In the genomic region with DNA sequence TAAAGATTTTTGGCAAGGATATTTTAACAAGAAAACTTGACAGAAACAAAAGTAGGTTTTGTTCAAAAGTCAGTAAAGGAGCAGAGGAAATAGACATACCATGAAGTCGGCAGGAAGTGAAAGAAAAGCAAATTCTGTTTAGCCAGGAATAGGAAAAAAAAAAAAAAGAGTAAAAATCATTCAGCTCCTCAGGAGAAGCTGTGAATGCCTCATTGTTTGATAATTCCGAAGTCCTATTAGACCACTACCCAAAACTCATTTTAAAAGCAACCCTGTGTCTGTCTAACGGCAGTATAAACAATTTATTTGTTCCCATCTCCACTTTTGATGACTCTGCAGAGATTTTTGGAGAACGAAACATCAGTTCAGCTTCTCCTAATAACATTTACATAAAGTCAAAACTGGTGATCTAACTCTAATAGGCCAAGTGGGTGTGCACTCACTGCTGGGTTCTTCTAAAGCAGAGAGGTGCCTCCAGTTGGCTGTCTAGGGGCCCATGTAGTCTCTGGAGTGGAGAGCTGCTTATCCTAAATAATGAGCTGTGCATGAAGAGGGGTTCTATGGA, we compare ENCODE assay signal across 19 cellular contexts. TPM values are rescaled to one million over a fixed set of nuclear protein-coding genes. Genes with fewer than 3 reads are reported as not detected.
A peak's percentile ranks its signal among the peaks of the same experiment; 100 is the strongest.
DNase-seq lines count a peak whose midpoint lies in the region; ATAC-seq and TF ChIP-seq lines count a peak whose summit lies in the region.
"Had no signal": no experiment of that assay in that cellular context is flagged by ENCODE, and none has a peak within 500 bp of the region (broad histone marks: within the 10 kb centered on the region; RNA-seq: fewer than 3 reads in every experiment).

No MANE protein-coding gene starts in this region.

- in situ Hi-C loops in IMR-90 (cut with MboI; ENCODE audit: low sequenced_read_pairs): no loop called here

- H3K4me3 Mint-ChIP-seq in chondrocyte (ENCODE audit: unreplicated experiment): peak overlapping the region; percentile 62
- no peak overlapping the region for H3K4me3 Mint-ChIP-seq in activated T-helper 2 cell treated with anti-CD3 and anti-CD28 coated beads, Interferon-gamma antibody, Interleukin-2, Interleukin-4, amounts not matched to agents 10 μg/mL and 5 μg/mL and 100 μg/mL, durations not matched to agents 14 hours and 24 hours and 36 hours (ENCODE audit: low read depth)
- H3K4me3 Mint-ChIP-seq: activated CD4-positive, alpha-beta T cell treated with anti-CD3 and anti-CD28 coated beads for 36 hours; activated naive CD8-positive, alpha-beta T cell had no signal

- DNase-seq in IMR-90: peak; percentile 31
- no peak for DNase-seq in chondrocyte (ENCODE audit: low spot score)
- DNase-seq in activated T-helper 2 cell treated with anti-CD3 and anti-CD28 coated beads, Interferon-gamma antibody, Interleukin-2, Interleukin-4, amounts not matched to agents 10 μg/mL and 5 μg/mL and 100 μg/mL, durations not matched to agents 14 hours and 24 hours and 36 hours (ENCODE audit: low spot score): no peak
- DNase-seq: activated CD4-positive, alpha-beta T cell treated with anti-CD3 and anti-CD28 coated beads for 36 hours; C1 segment of cervical spinal cord; central memory CD4-positive, alpha-beta T cell; DMS153; KBM-7; midbrain; NCI-H1417 treated with DMSO at 0.1 percent for 48 hours; SHP77 treated with DMSO at 0.1 percent for 48 hours; T-helper 9 cell had no signal

- peak overlapping the region; percentile 78 for H2BK20ac ChIP-seq in IMR-90 (ENCODE audit: low read depth, low read length)

- WGBS in IMR-90 (ENCODE audit: extremely low coverage in 2 of 2, insufficient read length in 1 of 2), 2 experiments: no CpG with 5 or more reads among the region's 4 CpGs
- WGBS in mesodermal cell (ENCODE audit: insufficient coverage in 2 of 2), 2 experiments: 70 to 87% methylated on average over 3 of the region's 4 CpGs

- no peaks in the 10 kb centered on the region for H3K9me3 Mint-ChIP-seq in chondrocyte (ENCODE audit: low read depth)
- H3K9me3 Mint-ChIP-seq in activated T-helper 2 cell treated with anti-CD3 and anti-CD28 coated beads, Interferon-gamma antibody, Interleukin-2, Interleukin-4, amounts not matched to agents 10 μg/mL and 5 μg/mL and 100 μg/mL, durations not matched to agents 14 hours and 24 hours and 36 hours: no peaks in the 10 kb centered on the region

- CTCF ChIA-PET in IMR-90 (lab: Yijun Ruan, JAX): interaction anchor here (0.6 kb wide), 2 partner anchors 38 to 50 kb away, joined by 3 read pairs; no protein-coding TSS in a partner anchor

- no peaks in the 10 kb centered on the region for H3K79me1 ChIP-seq in IMR-90 (ENCODE audit: low read depth in 1 of 2, low read length in 2 of 2)

- H3K36me3 Mint-ChIP-seq in chondrocyte (ENCODE audit: low read depth): no peaks in the 10 kb centered on the region
- H3K36me3 Mint-ChIP-seq in activated T-helper 2 cell treated with anti-CD3 and anti-CD28 coated beads, Interferon-gamma antibody, Interleukin-2, Interleukin-4, amounts not matched to agents 10 μg/mL and 5 μg/mL and 100 μg/mL, durations not matched to agents 14 hours and 24 hours and 36 hours (ENCODE audit: low read depth): no peaks in the 10 kb centered on the region
- H3K36me3 Mint-ChIP-seq: activated naive CD8-positive, alpha-beta T cell had no signal

- no peaks in the 10 kb centered on the region; the same call in 1 of the 2 replicates for H3K9me3 ChIP-seq in IMR-90 (ENCODE audit: control insufficient read depth, insufficient read depth, low read length)
- H3K9me3 ChIP-seq in mesodermal cell (ENCODE audit: control insufficient read depth, low read length): no peaks in the 10 kb centered on the region
- no peaks in the 10 kb centered on the region for H3K9me3 ChIP-seq in subcutaneous abdominal adipose tissue (ENCODE audit: control insufficient read depth in 5 of 5, low read length in 5 of 5)

- H3K9ac ChIP-seq in IMR-90 (ENCODE audit: low read depth, low read length) (no peak overlapping the region), subcutaneous abdominal adipose tissue (ENCODE audit: low read length in 5 of 5) (peak overlapping the region in 3 of 5 donors; percentile 21 to 55 (median 48))
- H3K9ac ChIP-seq: parathyroid adenoma had no signal

- peak overlapping the region; percentile 72 for H3K14ac ChIP-seq in IMR-90 (replicated peaks; ENCODE audit: low read depth, low read length)

- peaks cover 22% of the 10 kb centered on the region for H3K4me1 ChIP-seq in IMR-90 (ENCODE audit: control insufficient read depth, insufficient read depth, low read length)
- H3K4me1 ChIP-seq in mesodermal cell (ENCODE audit: control insufficient read depth, insufficient read depth, low read length, poor library complexity, severe bottlenecking): peaks cover 17% of the 10 kb centered on the region
- peaks cover 0 to 8% (median 6%) of the 10 kb centered on the region in 5 donors for H3K4me1 ChIP-seq in subcutaneous abdominal adipose tissue (ENCODE audit: control insufficient read depth in 5 of 5, insufficient read depth in 5 of 5, low read length in 5 of 5)
- H3K4me1 ChIP-seq: parathyroid adenoma had no signal

- peak overlapping the region; percentile 4 to 73; a peak in 2 of 4 replicates for H4K8ac ChIP-seq in IMR-90 (ENCODE audit: low read depth in 2 of 2, low read length in 2 of 2)

- H3K4me1 Mint-ChIP-seq in chondrocyte (ENCODE audit: low read depth): peaks cover 42% of the 10 kb centered on the region
- H3K4me1 Mint-ChIP-seq in activated T-helper 2 cell treated with anti-CD3 and anti-CD28 coated beads, Interferon-gamma antibody, Interleukin-2, Interleukin-4, amounts not matched to agents 10 μg/mL and 5 μg/mL and 100 μg/mL, durations not matched to agents 14 hours and 24 hours and 36 hours (ENCODE audit: low read depth): no peaks in the 10 kb centered on the region
- H3K4me1 Mint-ChIP-seq: activated CD4-positive, alpha-beta T cell treated with anti-CD3 and anti-CD28 coated beads for 36 hours had no signal

- H3K23ac ChIP-seq in IMR-90 (ENCODE audit: low read depth, low read length): peak overlapping the region; percentile 50

- peaks cover 13% of the 10 kb centered on the region for H3K9me1 ChIP-seq in IMR-90 (ENCODE audit: insufficient read depth, low read length)

- TF ChIP-seq CTCF in IMR-90 (conservative IDR thresholded peaks at IDR 0.05; ENCODE audit: low read depth, low read length): no peak
- TF ChIP-seq CTCF in chondrocyte (IDR thresholded peaks at IDR 0.05): no peak

- H3K18ac ChIP-seq in IMR-90 (ENCODE audit: low read depth, low read length): peak overlapping the region; percentile 82

- peak overlapping the region; percentile 64 for H2BK5ac ChIP-seq in IMR-90 (ENCODE audit: low read depth, low read length, poor library complexity, severe bottlenecking)

- no peak for TF ChIP-seq RAD21 in IMR-90 (IDR thresholded peaks at IDR 0.05; ENCODE audit: low read length)

- TF ChIP-seq POLR2A in IMR-90 (IDR thresholded peaks at IDR 0.05; ENCODE audit: low read depth, low read length): no peak

- peak overlapping the region; percentile 92 for H3K4me2 ChIP-seq in IMR-90 (ENCODE audit: low read depth, low read length)

- H2AK5ac ChIP-seq in IMR-90 (ENCODE audit: low read depth, low read length): no peak overlapping the region

- H3K27me3 Mint-ChIP-seq in chondrocyte (ENCODE audit: low read depth): no peaks in the 10 kb centered on the region
- peaks cover 7% of the 10 kb centered on the region for H3K27me3 Mint-ChIP-seq in activated T-helper 2 cell treated with anti-CD3 and anti-CD28 coated beads, Interferon-gamma antibody, Interleukin-2, Interleukin-4, amounts not matched to agents 10 μg/mL and 5 μg/mL and 100 μg/mL, durations not matched to agents 14 hours and 24 hours and 36 hours (ENCODE audit: low read depth)

- peak overlapping the region; percentile 83 for H3K4ac ChIP-seq in IMR-90 (ENCODE audit: low read depth, low read length)

- no peak overlapping the region for H2AFZ ChIP-seq in IMR-90 (replicated peaks; ENCODE audit: low read length, poor library complexity)
- H2AFZ ChIP-seq: parathyroid adenoma had no signal

- H2BK120ac ChIP-seq in IMR-90 (ENCODE audit: low read depth, low read length): peak overlapping the region; percentile 84

- H3K4me3 ChIP-seq in IMR-90 (ENCODE audit: insufficient read depth, low read depth, low read length) (no peak overlapping the region), mesodermal cell (ENCODE audit: extremely low read depth, insufficient read depth, low read length, poor library complexity, severe bottlenecking) (no peak overlapping the region), subcutaneous abdominal adipose tissue (ENCODE audit: low read depth in 1 of 5, low read length in 5 of 5) (peak overlapping the region in 4 of 5 donors; percentile 18 to 64 (median 36))

- H3K27ac ChIP-seq in IMR-90 (ENCODE audit: insufficient read depth, low read length) (peak overlapping the region; percentile 76; the same call in 1 of the 2 replicates), mesodermal cell (ENCODE audit: low read depth, low read length, severe bottlenecking) (peak overlapping the region; percentile 62), subcutaneous abdominal adipose tissue (ENCODE audit: low read depth, low read length) (peak overlapping the region; percentile 13)
- H3K27ac ChIP-seq: parathyroid adenoma had no signal

- POLR2A ChIA-PET in IMR-90 (lab: Charles Lee; ENCODE audit: unreplicated experiment): interaction anchor here (1.1 kb wide), 1 partner anchor 151 kb away, joined by 3 read pairs; no protein-coding TSS in a partner anchor

- peak overlapping the region; percentile 93 for H3K27ac Mint-ChIP-seq in chondrocyte (ENCODE audit: unreplicated experiment)
- no peak overlapping the region for H3K27ac Mint-ChIP-seq in activated T-helper 2 cell treated with anti-CD3 and anti-CD28 coated beads, Interferon-gamma antibody, Interleukin-2, Interleukin-4, amounts not matched to agents 10 μg/mL and 5 μg/mL and 100 μg/mL, durations not matched to agents 14 hours and 24 hours and 36 hours
- H3K27ac Mint-ChIP-seq: activated CD4-positive, alpha-beta T cell treated with anti-CD3 and anti-CD28 coated beads for 36 hours; activated naive CD8-positive, alpha-beta T cell had no signal

- peak overlapping the region; percentile 60; the same call in 1 of the 2 replicates for H4K91ac ChIP-seq in IMR-90 (ENCODE audit: insufficient read depth, low read depth, low read length)

- dilution Hi-C loops in IMR-90 (cut with HindIII; ENCODE audit: low sequenced_read_pairs, unreplicated experiment): no loop called here

- H2BK15ac ChIP-seq in IMR-90 (ENCODE audit: low read depth, low read length): peak overlapping the region; percentile 66; the same call in 2 of the 3 replicates

- ATAC-seq in IMR-90 (ENCODE audit: low read depth) (peak; percentile 46), GM19452 (IDR thresholded peaks at IDR 0.05; ENCODE audit: unreplicated experiment) (no peak), HG02870 (IDR thresholded peaks at IDR 0.05; ENCODE audit: unreplicated experiment) (no peak)
- ATAC-seq: activated CD4-positive, alpha-beta T cell treated with anti-CD3 and anti-CD28 coated beads for 36 hours had no signal

- no peaks in the 10 kb centered on the region for H4K20me1 ChIP-seq in IMR-90 (ENCODE audit: insufficient read depth, low read length)

- peak overlapping the region; percentile 13; the same call in 1 of the 2 replicates for H3K56ac ChIP-seq in IMR-90 (ENCODE audit: extremely low read depth, insufficient read depth, low read length)

- H4K5ac ChIP-seq in IMR-90 (ENCODE audit: low read depth, low read length): no peak overlapping the region; the same call in 1 of the 2 replicates

- H3K27me3 ChIP-seq in IMR-90 (ENCODE audit: control insufficient read depth, insufficient read depth, low read length): peaks cover 4% of the 10 kb centered on the region
- H3K27me3 ChIP-seq in subcutaneous abdominal adipose tissue (ENCODE audit: control insufficient read depth in 5 of 5, insufficient read depth in 4 of 5, low read length in 5 of 5): no peaks in the 10 kb centered on the region

- no peak overlapping the region for H2AK9ac ChIP-seq in IMR-90 (replicated peaks; ENCODE audit: low read depth, low read length, poor library complexity)

- H3K36me3 ChIP-seq in IMR-90 (ENCODE audit: control insufficient read depth, insufficient read depth, low read length): no peaks in the 10 kb centered on the region
- no peaks in the 10 kb centered on the region for H3K36me3 ChIP-seq in mesodermal cell (ENCODE audit: control insufficient read depth, insufficient read depth, low read length)
- no peaks in the 10 kb centered on the region for H3K36me3 ChIP-seq in subcutaneous abdominal adipose tissue (ENCODE audit: control insufficient read depth in 5 of 5, insufficient read depth in 5 of 5, low read length in 5 of 5)

- intact Hi-C loops in IMR-90 (cut with micrococcal nuclease): loop anchor here (1.0 kb wide), 2 partner anchors 128 to 196 kb away; no protein-coding TSS in a partner anchor
- intact Hi-C loops in activated T-helper 2 cell treated with anti-CD3 and anti-CD28 coated beads, Interferon-gamma antibody, Interleukin-2, Interleukin-4, amounts not matched to agents 10 μg/mL and 5 μg/mL and 100 μg/mL, durations not matched to agents 14 hours and 24 hours and 36 hours (cut with micrococcal nuclease): no loop called here

- no TSS peak for BruUV-seq in IMR-90 (replicated peaks; lab: Mats Ljungman, UMichigan)

RNA-seq across cellular contexts. Expression of a gene that starts 34.9 kb away (rescaled TPM):
- total RNA-seq in IMR-90 (2012; rRNA removed) (not detected in 2 replicates), chondrocyte (0.82 to 2.3 TPM in 2 of 3 replicates, not detected in the other)
- polyA plus RNA-seq in IMR-90 (2012; rRNA removed): 0.15 and 0.59 TPM in 2 replicates
- polyA plus RNA-seq in IMR-90 (2012; cell fraction: cytosol; rRNA removed): 0.20 and 0.47 TPM in 2 replicates
- 0.96 and 1.4 TPM in 2 replicates for polyA plus RNA-seq in IMR-90 (2012; cell fraction: nucleus; rRNA removed; ENCODE audit: low replicate concordance)
- 1.4 TPM for polyA plus RNA-seq in mesodermal cell (2013, experiment 1 of 2)
- 1.1 TPM for polyA plus RNA-seq in mesodermal cell (2013, experiment 2 of 2)
- not detected in 2 replicates for total RNA-seq in activated T-helper 2 cell treated with anti-CD3 and anti-CD28 coated beads, Interferon-gamma antibody, Interleukin-2, Interleukin-4, amounts not matched to agents 10 μg/mL and 5 μg/mL and 100 μg/mL, durations not matched to agents 14 hours and 24 hours and 36 hours
- total RNA-seq: activated CD4-positive, alpha-beta T cell treated with anti-CD3 and anti-CD28 coated beads for 36 hours; glomerular endothelial cell had no signal

RNA-seq across cellular contexts. Expression of a gene that starts 41.4 kb away (rescaled TPM):
- total RNA-seq in IMR-90 (2012; rRNA removed) (33.5 and 39.2 TPM in 2 replicates), chondrocyte (98.3 to 152 TPM (median 147 TPM) in 3 replicates)
- 72.8 and 79.3 TPM in 2 replicates for polyA plus RNA-seq in IMR-90 (2012; rRNA removed)
- 40.7 and 76.8 TPM in 2 replicates for polyA plus RNA-seq in IMR-90 (2012; cell fraction: cytosol; rRNA removed)
- polyA plus RNA-seq in IMR-90 (2012; cell fraction: nucleus; rRNA removed; ENCODE audit: low replicate concordance): 20.7 and 30.4 TPM in 2 replicates
- polyA plus RNA-seq in mesodermal cell (2013, experiment 1 of 2): 220 TPM
- polyA plus RNA-seq in mesodermal cell (2013, experiment 2 of 2): 196 TPM
- 1.2 and 1.6 TPM in 2 replicates for total RNA-seq in activated T-helper 2 cell treated with anti-CD3 and anti-CD28 coated beads, Interferon-gamma antibody, Interleukin-2, Interleukin-4, amounts not matched to agents 10 μg/mL and 5 μg/mL and 100 μg/mL, durations not matched to agents 14 hours and 24 hours and 36 hours

Comparison
In these comparisons a context has a peak if more than half of its experiments do, and no peak if none do; other contexts are left out.
1. H3K27ac ChIP-seq: peak in every context shown above with its lines; median percentile 76 in IMR-90; 62 in mesodermal cell; 13 in subcutaneous abdominal adipose tissue.
2. H3K4me3 ChIP-seq: peak in subcutaneous abdominal adipose tissue (4 of 5); none in IMR-90 (single experiment) and mesodermal cell (single experiment).
3. RNA of a gene that starts 41.4 kb away (total RNA-seq): 98.3 to 152 TPM in chondrocyte and 33.5 to 39.2 TPM in IMR-90; 1.2 to 1.6 TPM in activated T-helper 2 cell treated with anti-CD3 and anti-CD28 coated beads, Interferon-gamma antibody, Interleukin-2, Interleukin-4, amounts not matched to agents 10 μg/mL and 5 μg/mL and 100 μg/mL, durations not matched to agents 14 hours and 24 hours and 36 hours; every median in the first group is over 10 times any median in the second.